Comparison of ENCODE assay signal across 26 cellular contexts in the genomic region with DNA sequence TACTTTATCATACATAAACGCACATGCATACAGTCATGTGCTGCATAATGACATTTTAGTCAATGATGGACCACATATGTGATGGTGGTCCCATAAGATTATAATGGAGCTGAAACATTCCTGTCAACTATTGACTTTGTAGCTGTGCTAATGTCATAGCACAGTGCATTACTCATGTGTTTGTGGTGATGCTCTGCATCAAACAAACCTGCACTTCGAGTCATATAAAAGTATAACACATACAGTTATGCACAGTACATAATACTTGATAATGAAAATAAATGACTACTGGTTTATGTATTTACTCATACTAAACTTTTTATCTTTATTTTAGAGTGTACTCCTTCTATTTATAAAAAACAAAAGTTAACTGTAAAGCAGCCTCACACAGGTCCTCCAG.
"Had no signal": no experiment of that assay in that cellular context is flagged by ENCODE, and none has a peak within 500 bp of the region (broad histone marks: within the 10 kb centered on the region; RNA-seq: fewer than 3 reads in every experiment).

No MANE protein-coding gene starts in this region.

- H3K4me3 ChIP-seq: esophagus squamous epithelium, lower lobe of right lung, ovary, psoas muscle, sigmoid colon, thoracic aorta, tibial nerve, upper lobe of left lung had no signal

- H3K9me3 Mint-ChIP-seq: effector memory CD8-positive, alpha-beta T cell; immature natural killer cell; memory B cell; natural killer cell; stimulated activated naive B cell treated with anti-CD40 and anti-IgM and Interleukin-4, amounts not matched to agents 10 μg/mL and 1 μg/mL and 100 μg/mL, for 72 hours; stimulated activated naive CD8-positive, alpha-beta T cell treated with anti-CD3 and anti-CD28 coated beads, Interleukin-15, Interleukin-2, amounts not matched to agents 100 ng/mL and 50 ng/mL, for 24 hours had no signal

- H3K36me3 ChIP-seq: ovary had no signal

- H3K27ac Mint-ChIP-seq: effector memory CD8-positive, alpha-beta T cell; immature natural killer cell; memory B cell; natural killer cell; stimulated activated naive B cell treated with anti-CD40 and anti-IgM and Interleukin-4, amounts not matched to agents 10 μg/mL and 1 μg/mL and 100 μg/mL, for 72 hours; stimulated activated naive CD8-positive, alpha-beta T cell treated with anti-CD3 and anti-CD28 coated beads, Interleukin-15, Interleukin-2, amounts not matched to agents 100 ng/mL and 50 ng/mL, for 24 hours had no signal

- H3K4me1 ChIP-seq: esophagus squamous epithelium, lower lobe of right lung, psoas muscle, sigmoid colon, tibial nerve, upper lobe of left lung had no signal

- H3K4me3 Mint-ChIP-seq: effector memory CD8-positive, alpha-beta T cell; immature natural killer cell; memory B cell; natural killer cell; stimulated activated naive B cell treated with anti-CD40 and anti-IgM and Interleukin-4, amounts not matched to agents 10 μg/mL and 1 μg/mL and 100 μg/mL, for 72 hours; stimulated activated naive CD8-positive, alpha-beta T cell treated with anti-CD3 and anti-CD28 coated beads, Interleukin-15, Interleukin-2, amounts not matched to agents 100 ng/mL and 50 ng/mL, for 24 hours had no signal

- FAIRE-seq: endometrium, frontal cortex, keratinocyte, urothelium cell line had no signal

- H3K27me3 ChIP-seq: esophagus squamous epithelium, ovary, sigmoid colon, tibial nerve, upper lobe of left lung had no signal

- DNase-seq: cortex of kidney; effector memory CD8-positive, alpha-beta T cell; erythroblast; esophagus squamous epithelium; hypothalamus; immature natural killer cell; left ventricle myocardium superior; lower lobe of right lung; natural killer cell; occipital lobe; ovary; posterior cingulate gyrus; psoas muscle; right cardiac atrium; sigmoid colon; stimulated activated CD4-positive, alpha-beta T cell treated with anti-CD3 and anti-CD28 coated beads, Interleukin-4, amount 100 ng/mL, for 4 hours; stimulated activated naive B cell treated with anti-CD40 and anti-IgM and Interleukin-4, amounts not matched to agents 10 μg/mL and 1 μg/mL and 100 μg/mL, for 72 hours; upper lobe of left lung had no signal

- ATAC-seq: effector memory CD8-positive, alpha-beta T cell; left ventricle myocardium superior; lower lobe of right lung; natural killer cell; psoas muscle; right cardiac atrium; stimulated activated naive B cell treated with anti-CD40 and anti-IgM and Interleukin-4, amounts not matched to agents 10 μg/mL and 1 μg/mL and 100 μg/mL, for 72 hours had no signal

- H3K27ac ChIP-seq: esophagus squamous epithelium, lower lobe of right lung, ovary, psoas muscle, sigmoid colon, thoracic aorta, tibial nerve, upper lobe of left lung had no signal

- H3K27me3 Mint-ChIP-seq: effector memory CD8-positive, alpha-beta T cell; memory B cell; stimulated activated naive B cell treated with anti-CD40 and anti-IgM and Interleukin-4, amounts not matched to agents 10 μg/mL and 1 μg/mL and 100 μg/mL, for 72 hours; stimulated activated naive CD8-positive, alpha-beta T cell treated with anti-CD3 and anti-CD28 coated beads, Interleukin-15, Interleukin-2, amounts not matched to agents 100 ng/mL and 50 ng/mL, for 24 hours had no signal

- H3K9me3 ChIP-seq: esophagus squamous epithelium, lower lobe of right lung, ovary, psoas muscle, sigmoid colon, thoracic aorta, tibial nerve, upper lobe of left lung had no signal
